In the genomic region with DNA sequence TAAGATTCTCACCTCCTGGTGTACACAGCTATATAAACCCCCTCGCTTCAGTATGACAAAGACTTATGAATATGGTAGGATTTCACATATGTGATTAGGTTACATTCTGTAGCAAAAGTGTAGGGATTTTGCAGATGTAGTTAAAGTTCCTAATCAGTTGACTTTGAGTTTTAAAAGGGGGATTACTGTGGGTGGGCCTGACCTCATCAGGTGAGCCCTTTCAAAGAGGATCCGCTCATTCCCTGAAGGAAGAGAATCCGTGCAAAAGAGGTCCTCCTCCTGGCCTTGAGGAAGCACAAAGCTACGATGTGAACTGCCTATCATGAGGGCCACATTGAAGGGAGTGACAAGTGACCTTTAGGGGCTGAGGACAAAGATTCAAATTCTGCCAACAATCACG, we compare ENCODE assay signal across 9 cellular contexts.
"Had no signal": no experiment of that assay in that cellular context is flagged by ENCODE, and none has a peak within 500 bp of the region (broad histone marks: within the 10 kb centered on the region; RNA-seq: fewer than 3 reads in every experiment).

No MANE protein-coding gene starts in this region.

- H3K4me1 ChIP-seq: HAP-1 had no signal

- H3K27ac ChIP-seq: GM23248 had no signal

- FAIRE-seq: H54 had no signal

- H3K27ac Mint-ChIP-seq: GM23338, HFFc6 had no signal

- H3K9ac ChIP-seq: GM23248 had no signal

- DNase-seq: GM23248, GOT3, H7, H9, HCEC 1CT, HFFc6 had no signal

- ATAC-seq: GM23338 had no signal

- H3K4me2 ChIP-seq: GM23338 had no signal

- H3K9me3 ChIP-seq: HAP-1 had no signal

- H3K4me3 ChIP-seq: GM23248, GM23338, HAP-1 had no signal

- H2AFZ ChIP-seq: GM23248, GM23338 had no signal

- H3K36me3 ChIP-seq: HAP-1 had no signal

- H3K4me3 Mint-ChIP-seq: GM23338, H9, HFFc6 had no signal
